9 cellular contexts compared by ENCODE assay signal in genomic region chr1:156618853-156619581, GRCh38. TPM values are rescaled to one million over a fixed set of nuclear protein-coding genes. Genes with fewer than 3 reads are reported as not detected.
A peak's percentile ranks its signal among the peaks of the same experiment; 100 is the strongest.
DNase-seq lines count a peak whose midpoint lies in the region; ATAC-seq and TF ChIP-seq lines count a peak whose summit lies in the region.
"Had no signal": no experiment of that assay in that cellular context is flagged by ENCODE, and none has a peak within 500 bp of the region (broad histone marks: within the 10 kb centered on the region; RNA-seq: fewer than 3 reads in every experiment).

TSS of gene HAPLN2 (plus strand) at chr1:156619415. CDS start at chr1:156623491, 4,076 bp downstream.

- H3K4me1 ChIP-seq in mesendoderm (ENCODE audit: control insufficient read depth, low read depth, low read length) (no peaks in the 10 kb centered on the region), gastroesophageal sphincter (peaks cover 0 to 37% (median 14%) of the 10 kb centered on the region in 3 donors)

- H4K5ac ChIP-seq in mesendoderm (ENCODE audit: low read length) = no peak within 1 kb of the TSS

- ATAC-seq in stimulated activated naive CD8-positive, alpha-beta T cell treated with anti-CD3 and anti-CD28 coated beads, Interleukin-15, Interleukin-2, amounts not matched to agents 100 U/mL and 50 U/mL, for 24 hours = no peak
- no peak for ATAC-seq in gastroesophageal sphincter

- no peak within 1 kb of the TSS for H2AK5ac ChIP-seq in mesendoderm (ENCODE audit: low read length)

- TF ChIP-seq POLR2A in gastroesophageal sphincter (IDR thresholded peaks at IDR 0.05) (no peak), lower leg skin (IDR thresholded peaks at IDR 0.05) (no peak)

- H3K4me3 ChIP-seq in mesendoderm (ENCODE audit: low read length) (no peak within 1 kb of the TSS), gastroesophageal sphincter (no peak within 1 kb of the TSS), lower leg skin (ENCODE audit: low read depth, poor library complexity, severe bottlenecking) (no peak within 1 kb of the TSS)

- no peak within 1 kb of the TSS for H3K9ac ChIP-seq in mesendoderm (ENCODE audit: low read length)

- H2BK5ac ChIP-seq in mesendoderm (ENCODE audit: low read length) = no peak within 1 kb of the TSS

- no peak within 1 kb of the TSS for H3K4ac ChIP-seq in mesendoderm (ENCODE audit: low read depth, low read length)

- TF ChIP-seq EP300 in gastroesophageal sphincter (IDR thresholded peaks at IDR 0.05) = no peak

- H3K9me3 ChIP-seq in gastroesophageal sphincter = no peaks in the 10 kb centered on the region

- no peaks in the 10 kb centered on the region for H3K79me2 ChIP-seq in mesendoderm (ENCODE audit: control insufficient read depth, insufficient read depth, low read length)

- H3K27ac ChIP-seq in mesendoderm (ENCODE audit: low read depth, low read length) (no peak within 1 kb of the TSS), gastroesophageal sphincter (no peak within 1 kb of the TSS)

- no peak within 1 kb of the TSS for H2BK120ac ChIP-seq in mesendoderm (ENCODE audit: low read depth, low read length)

- TF ChIP-seq CTCF in gastroesophageal sphincter (IDR thresholded peaks at IDR 0.05) (peak in 1 of 4 experiments; percentile 21), lower leg skin (IDR thresholded peaks at IDR 0.05) (no peak)

- DNase-seq in NCI-H1092 treated with DMSO at 0.1 percent for 48 hours (lab: John Stamatoyannopoulos, UW) = peak; percentile 16
- DNase-seq in NCI-H1092 (lab: John Stamatoyannopoulos, UW) = no peak
- DNase-seq in NCI-H1105 (lab: John Stamatoyannopoulos, UW) = peak; percentile 19
- DNase-seq in amniotic epithelial cell (ENCODE audit: low read depth) = peak; percentile 17
- peak; percentile 67 for DNase-seq in mesendoderm
- no peak for DNase-seq in stimulated activated naive CD8-positive, alpha-beta T cell treated with anti-CD3 and anti-CD28 coated beads, Interleukin-15, Interleukin-2, amounts not matched to agents 100 U/mL and 50 U/mL, for 24 hours
- no peak for DNase-seq in lower leg skin (ENCODE audit: low spot score in 2 of 2)

- no peak within 1 kb of the TSS for H3K18ac ChIP-seq in mesendoderm (ENCODE audit: low read length)

- no CpG with 5 or more reads among the region's 7 CpGs for WGBS in mesendoderm (ENCODE audit: extremely low coverage, insufficient coverage, low lambda C conversion rate)
- 19 to 33% methylated on average over 2 to 5 of the region's 7 CpGs for WGBS in gastroesophageal sphincter (ENCODE audit: low coverage in 1 of 2), 2 donors
- 11 to 14% methylated on average over 7 of the region's 7 CpGs for WGBS in lower leg skin, 2 donors

- H3K23ac ChIP-seq in mesendoderm (ENCODE audit: low read length) = no peak within 1 kb of the TSS

- intact Hi-C loops in lower leg skin (cut with DNase I; ENCODE audit: low total_unique reads) = no loop called here

- no peak within 1 kb of the TSS for H3K4me2 ChIP-seq in mesendoderm (ENCODE audit: low read length)

- H4K8ac ChIP-seq in mesendoderm (ENCODE audit: low read depth, low read length) = no peak within 1 kb of the TSS

- H3K36me3 ChIP-seq in mesendoderm (ENCODE audit: control insufficient read depth, insufficient read depth, low read length) (no peaks in the 10 kb centered on the region), gastroesophageal sphincter (no peaks in the 10 kb centered on the region)

- H2BK15ac ChIP-seq in mesendoderm (replicated peaks; ENCODE audit: low read depth) = no peak within 1 kb of the TSS

- no peaks in the 10 kb centered on the region for H3K79me1 ChIP-seq in mesendoderm (ENCODE audit: low read length)

- H3K56ac ChIP-seq in mesendoderm (ENCODE audit: low read length) = no peak within 1 kb of the TSS

- H3K27me3 ChIP-seq in mesendoderm (ENCODE audit: insufficient read depth, low read length, poor library complexity) = peaks cover 12% of the 10 kb centered on the region
- H3K27me3 ChIP-seq in gastroesophageal sphincter = peaks cover 20% of the 10 kb centered on the region

RNA-seq across cellular contexts. Expression of gene HAPLN2, which starts in this region (rescaled TPM):
- polyA plus RNA-seq in mesendoderm (2013, experiment 1 of 2) = not detected
- 0.04 TPM for polyA plus RNA-seq in mesendoderm (2013, experiment 2 of 2)
- total RNA-seq in gastroesophageal sphincter = 1 to 10 TPM in 2 of 4 donors, under 1 TPM in 2; 0.13 to 3.0 (median 1.2) TPM
- 1 to 10 TPM in 1 of 4 donors, under 1 TPM in 2, not detected in 1; 0.68 to 1.0 (median 0.80) TPM for total RNA-seq in lower leg skin
- total RNA-seq: T-helper 2 cell treated with Interferon-gamma antibody and Interleukin-4, amounts not matched to agents 100 ng/mL and 5 ng/mL, for 36 hours had no signal

Comparison
In these comparisons a context has a peak if more than half of its experiments do, and no peak if none do; other contexts are left out.
1. DNase-seq: peak in NCI-H1092 treated with DMSO at 0.1 percent for 48 hours (single experiment), NCI-H1105 (single experiment), amniotic epithelial cell (single experiment) and mesendoderm (single experiment); none in NCI-H1092 (single experiment), stimulated activated naive CD8-positive, alpha-beta T cell treated with anti-CD3 and anti-CD28 coated beads, Interleukin-15, Interleukin-2, amounts not matched to agents 100 U/mL and 50 U/mL, for 24 hours (single experiment) and lower leg skin (0 of 2).